Comparison of ENCODE assay signal across 8 cellular contexts in the genomic region with DNA sequence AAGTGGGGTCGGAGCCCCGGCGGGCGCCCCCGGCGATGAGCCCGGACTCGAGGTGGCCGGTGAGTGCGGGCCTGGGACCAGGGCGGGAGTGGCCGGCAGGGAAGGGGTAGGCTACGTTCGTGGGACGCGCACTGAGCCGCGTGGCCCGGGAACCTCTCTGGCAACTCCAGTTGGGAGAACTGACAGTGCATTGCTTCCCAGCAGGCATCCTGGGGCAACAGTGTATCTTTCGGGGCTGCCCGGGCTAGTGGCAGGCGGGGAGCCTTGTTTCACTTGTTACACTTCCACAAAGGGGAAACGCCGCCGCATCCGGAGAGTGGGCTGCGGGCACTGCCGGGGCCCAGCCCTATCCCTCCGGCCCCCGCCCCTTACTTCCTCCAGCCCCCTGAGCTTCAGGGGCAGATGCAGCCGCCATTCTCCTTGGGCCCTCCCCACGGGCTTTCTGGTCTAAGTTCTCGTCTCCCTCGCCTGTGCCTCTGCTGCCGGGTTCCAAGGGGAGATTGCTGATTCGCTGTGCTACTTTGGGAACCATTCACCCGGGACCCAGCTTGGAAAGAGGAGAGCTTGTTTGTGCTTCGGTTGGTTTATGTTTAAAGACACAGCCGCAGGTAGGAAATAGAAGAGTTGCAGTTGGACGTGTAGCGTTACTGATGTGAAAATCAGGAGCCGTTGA. TPM values are rescaled to one million over a fixed set of nuclear protein-coding genes. Genes with fewer than 3 reads are reported as not detected.
DNase-seq lines count a peak whose midpoint lies in the region; ATAC-seq and TF ChIP-seq lines count a peak whose summit lies in the region.

No MANE protein-coding gene starts in this region.

- in situ Hi-C loops in GM13977 (cut with MboI; ENCODE audit: low pct_unique_long_range_greater_than_20kb, low sequenced_read_pairs, unreplicated experiment): no loop called here

- H3K27me3 Mint-ChIP-seq in T-helper 2 cell treated with Interferon-gamma antibody and Interleukin-4, amounts not matched to agents 5 μg/mL and 100 μg/mL, for 36 hours (ENCODE audit: low read depth): no peaks in the 10 kb centered on the region
- H3K27me3 Mint-ChIP-seq in central memory CD8-positive, alpha-beta T cell: no peaks in the 10 kb centered on the region
- no peaks in the 10 kb centered on the region for H3K27me3 Mint-ChIP-seq in stimulated activated naive CD8-positive, alpha-beta T cell treated with anti-CD3 and anti-CD28 coated beads, Interleukin-15, amount 100 ng/mL, for 72 hours

- no peaks in the 10 kb centered on the region for H3K9me3 Mint-ChIP-seq in T-helper 2 cell treated with Interferon-gamma antibody and Interleukin-4, amounts not matched to agents 5 μg/mL and 100 μg/mL, for 36 hours
- H3K9me3 Mint-ChIP-seq in central memory CD8-positive, alpha-beta T cell: no peaks in the 10 kb centered on the region
- H3K9me3 Mint-ChIP-seq in stimulated activated naive CD8-positive, alpha-beta T cell treated with anti-CD3 and anti-CD28 coated beads, Interleukin-15, amount 100 ng/mL, for 72 hours: no peaks in the 10 kb centered on the region

- peaks cover 3 to 23% (median 17%) of the 10 kb centered on the region in 4 donors for H3K4me1 ChIP-seq in liver (ENCODE audit: control insufficient read depth in 4 of 4, insufficient read depth in 4 of 4, low read length in 3 of 4)

- ATAC-seq in HG03025 (IDR thresholded peaks at IDR 0.05; ENCODE audit: low FRiP score, unreplicated experiment) (peak; percentile 18), GM18517 (IDR thresholded peaks at IDR 0.05; ENCODE audit: unreplicated experiment) (no peak), GM21576 (IDR thresholded peaks at IDR 0.05; ENCODE audit: unreplicated experiment) (no peak)
- peak; percentile 6 for ATAC-seq in central memory CD8-positive, alpha-beta T cell (replicated peaks; ENCODE audit: extremely low read depth, poor library complexity, severe bottlenecking)
- ATAC-seq in stimulated activated naive CD8-positive, alpha-beta T cell treated with anti-CD3 and anti-CD28 coated beads, Interleukin-15, amount 100 ng/mL, for 72 hours: peak; percentile 18

- TF ChIP-seq CTCF in GM13977 (IDR thresholded peaks at IDR 0.05; ENCODE audit: extremely low read depth, insufficient read depth, missing control alignments) (no peak), liver (IDR thresholded peaks at IDR 0.05; ENCODE audit: low read depth, low read length, missing input control) (no peak)

- 2% methylated on average over 42 of the region's 42 CpGs for WGBS in liver

- peaks cover 33% of the 10 kb centered on the region for H3K36me3 Mint-ChIP-seq in T-helper 2 cell treated with Interferon-gamma antibody and Interleukin-4, amounts not matched to agents 5 μg/mL and 100 μg/mL, for 36 hours (ENCODE audit: low read depth)
- H3K36me3 Mint-ChIP-seq in central memory CD8-positive, alpha-beta T cell (ENCODE audit: insufficient read depth): peaks cover 37% of the 10 kb centered on the region

- no peak for TF ChIP-seq RAD21 in liver (IDR thresholded peaks at IDR 0.05)

- H3K9ac ChIP-seq in liver (ENCODE audit: low read depth in 1 of 2, low read length in 2 of 2): peak overlapping the region; percentile 7 to 90

- H3K4me1 Mint-ChIP-seq in T-helper 2 cell treated with Interferon-gamma antibody and Interleukin-4, amounts not matched to agents 5 μg/mL and 100 μg/mL, for 36 hours (ENCODE audit: low read depth): peaks cover 54% of the 10 kb centered on the region
- H3K4me1 Mint-ChIP-seq in central memory CD8-positive, alpha-beta T cell: peaks cover 47% of the 10 kb centered on the region
- H3K4me1 Mint-ChIP-seq in stimulated activated naive CD8-positive, alpha-beta T cell treated with anti-CD3 and anti-CD28 coated beads, Interleukin-15, amount 100 ng/mL, for 72 hours: peaks cover 67% of the 10 kb centered on the region

- peak; percentile 43 for DNase-seq in GM13977 (ENCODE audit: low spot score)
- DNase-seq in T-helper 2 cell treated with Interferon-gamma antibody and Interleukin-4, amounts not matched to agents 5 μg/mL and 100 μg/mL, for 36 hours (ENCODE audit: low spot score): peak; percentile 36
- DNase-seq in central memory CD8-positive, alpha-beta T cell (ENCODE audit: low spot score in 2 of 2): peak; percentile 26 to 34
- DNase-seq in stimulated activated naive CD8-positive, alpha-beta T cell treated with anti-CD3 and anti-CD28 coated beads, Interleukin-15, amount 100 ng/mL, for 72 hours: peak; percentile 44 to 64

- H3K9me3 ChIP-seq in liver (ENCODE audit: control insufficient read depth in 4 of 4, low read length in 3 of 4): no peaks in the 10 kb centered on the region

- H3K4me3 Mint-ChIP-seq in T-helper 2 cell treated with Interferon-gamma antibody and Interleukin-4, amounts not matched to agents 5 μg/mL and 100 μg/mL, for 36 hours: peak overlapping the region; percentile 96
- peak overlapping the region; percentile 95 for H3K4me3 Mint-ChIP-seq in central memory CD8-positive, alpha-beta T cell
- peak overlapping the region; percentile 96 to 98 for H3K4me3 Mint-ChIP-seq in stimulated activated naive CD8-positive, alpha-beta T cell treated with anti-CD3 and anti-CD28 coated beads, Interleukin-15, amount 100 ng/mL, for 72 hours

- peak overlapping the region; percentile 88 for H3K27ac Mint-ChIP-seq in T-helper 2 cell treated with Interferon-gamma antibody and Interleukin-4, amounts not matched to agents 5 μg/mL and 100 μg/mL, for 36 hours
- peak overlapping the region; percentile 85 for H3K27ac Mint-ChIP-seq in central memory CD8-positive, alpha-beta T cell (ENCODE audit: low read depth)
- peak overlapping the region; percentile 91 to 98 for H3K27ac Mint-ChIP-seq in stimulated activated naive CD8-positive, alpha-beta T cell treated with anti-CD3 and anti-CD28 coated beads, Interleukin-15, amount 100 ng/mL, for 72 hours

- peaks cover 0 to 20% (median 11%) of the 10 kb centered on the region in 4 donors for H3K36me3 ChIP-seq in liver (ENCODE audit: control insufficient read depth in 4 of 4, insufficient read depth in 3 of 4, low read depth in 1 of 4, low read length in 3 of 4)

- H3K4me3 ChIP-seq in liver (ENCODE audit: low read depth in 1 of 3, low read length in 3 of 3): peak overlapping the region; percentile 84 to 93 (median 87)

- H3K27ac ChIP-seq in liver (ENCODE audit: low read depth in 1 of 2, low read length in 2 of 2): peak overlapping the region; percentile 93 to 98

- H3K27me3 ChIP-seq in liver (ENCODE audit: control insufficient read depth in 4 of 4, insufficient read depth in 4 of 4, low read length in 3 of 4): no peaks in the 10 kb centered on the region

TF ChIP-seq in liver, 16 proteins besides CTCF, POLR2A, EP300 and RAD21:
- TF ChIP-seq RXRA (IDR thresholded peaks at IDR 0.05) (no peak), HNF4G (IDR thresholded peaks at IDR 0.05) (no peak)
- TF ChIP-seq, protein P1, sequence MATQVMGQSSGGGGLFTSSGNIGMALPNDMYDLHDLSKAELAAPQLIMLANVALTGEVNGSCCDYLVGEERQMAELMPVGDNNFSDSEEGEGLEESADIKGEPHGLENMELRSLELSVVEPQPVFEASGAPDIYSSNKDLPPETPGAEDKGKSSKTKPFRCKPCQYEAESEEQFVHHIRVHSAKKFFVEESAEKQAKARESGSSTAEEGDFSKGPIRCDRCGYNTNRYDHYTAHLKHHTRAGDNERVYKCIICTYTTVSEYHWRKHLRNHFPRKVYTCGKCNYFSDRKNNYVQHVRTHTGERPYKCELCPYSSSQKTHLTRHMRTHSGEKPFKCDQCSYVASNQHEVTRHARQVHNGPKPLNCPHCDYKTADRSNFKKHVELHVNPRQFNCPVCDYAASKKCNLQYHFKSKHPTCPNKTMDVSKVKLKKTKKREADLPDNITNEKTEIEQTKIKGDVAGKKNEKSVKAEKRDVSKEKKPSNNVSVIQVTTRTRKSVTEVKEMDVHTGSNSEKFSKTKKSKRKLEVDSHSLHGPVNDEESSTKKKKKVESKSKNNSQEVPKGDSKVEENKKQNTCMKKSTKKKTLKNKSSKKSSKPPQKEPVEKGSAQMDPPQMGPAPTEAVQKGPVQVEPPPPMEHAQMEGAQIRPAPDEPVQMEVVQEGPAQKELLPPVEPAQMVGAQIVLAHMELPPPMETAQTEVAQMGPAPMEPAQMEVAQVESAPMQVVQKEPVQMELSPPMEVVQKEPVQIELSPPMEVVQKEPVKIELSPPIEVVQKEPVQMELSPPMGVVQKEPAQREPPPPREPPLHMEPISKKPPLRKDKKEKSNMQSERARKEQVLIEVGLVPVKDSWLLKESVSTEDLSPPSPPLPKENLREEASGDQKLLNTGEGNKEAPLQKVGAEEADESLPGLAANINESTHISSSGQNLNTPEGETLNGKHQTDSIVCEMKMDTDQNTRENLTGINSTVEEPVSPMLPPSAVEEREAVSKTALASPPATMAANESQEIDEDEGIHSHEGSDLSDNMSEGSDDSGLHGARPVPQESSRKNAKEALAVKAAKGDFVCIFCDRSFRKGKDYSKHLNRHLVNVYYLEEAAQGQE (IDR thresholded peaks at IDR 0.05): no peak
TF ChIP-seq in liver: peak in this region for 0.

RNA-seq across cellular contexts. Expression of a gene that starts 0.7 kb away (rescaled TPM):
- total RNA-seq in liver: 10 to 100 TPM in 1 of 2 donors, 1 to 10 TPM in 1; 9.4 to 11.2 TPM
- polyA plus RNA-seq in liver: 1 to 10 TPM; 2.0 to 3.5 TPM

RNA-seq across cellular contexts. Expression of a gene that starts 17.5 kb away (rescaled TPM):
- 10 to 100 TPM in 1 of 2 donors, 1 to 10 TPM in 1; 9.1 to 19.8 TPM for total RNA-seq in liver
- polyA plus RNA-seq in liver: 10 to 100 TPM in 1 of 2 donors, 1 to 10 TPM in 1; 8.9 to 10.8 TPM

RNA-seq across cellular contexts. Expression of a gene that starts 28.6 kb away (rescaled TPM):
- total RNA-seq in liver: not detected
- polyA plus RNA-seq in liver: not detected

RNA-seq across cellular contexts. Expression of a gene that starts 37.5 kb away (rescaled TPM):
- total RNA-seq in liver: 10 to 100 TPM; 13.8 to 17.3 TPM
- 10 to 100 TPM; 16.0 to 20.1 TPM for polyA plus RNA-seq in liver

Comparison
In these comparisons a context has a peak if more than half of its experiments do, and no peak if none do; other contexts are left out.
1. ATAC-seq: peak in HG03025 (single experiment), central memory CD8-positive, alpha-beta T cell (single experiment) and stimulated activated naive CD8-positive, alpha-beta T cell treated with anti-CD3 and anti-CD28 coated beads, Interleukin-15, amount 100 ng/mL, for 72 hours (single experiment); none in GM18517 (single experiment) and GM21576 (single experiment).
2. Peak in every context shown above with its lines, with median percentiles within 50 percentile points of each other: DNase-seq, H3K27ac Mint-ChIP-seq and H3K4me3 Mint-ChIP-seq.